9 cellular contexts compared by ENCODE assay signal in genomic region chr2:194104687-194105086, GRCh38.
A peak's percentile ranks its signal among the peaks of the same experiment; 100 is the strongest.
DNase-seq lines count a peak whose midpoint lies in the region; ATAC-seq and TF ChIP-seq lines count a peak whose summit lies in the region.
"Had no signal": no experiment of that assay in that cellular context is flagged by ENCODE, and none has a peak within 500 bp of the region (broad histone marks: within the 10 kb centered on the region; RNA-seq: fewer than 3 reads in every experiment).

No MANE protein-coding gene starts in this region.

- H3K4me1 Mint-ChIP-seq in mesothelial cell of epicardium: peaks cover 5% of the 10 kb centered on the region

- ATAC-seq in GM18907 (IDR thresholded peaks at IDR 0.05; ENCODE audit: unreplicated experiment) (peak; percentile 98), HG02678 (IDR thresholded peaks at IDR 0.05; ENCODE audit: unreplicated experiment) (peak; percentile 95)

- no peaks in the 10 kb centered on the region for H3K79me2 ChIP-seq in MM.1S (ENCODE audit: low read length)

- H3K27ac ChIP-seq in MM.1S (ENCODE audit: low read length): peak overlapping the region; percentile 28; the same call in 1 of the 2 replicates
- H3K27ac ChIP-seq: GM23248 had no signal

- DNase-seq in MM.1S (peak; percentile 72), mesothelial cell of epicardium (ENCODE audit: low spot score in 2 of 2, unreplicated experiment in 2 of 2) (no peak), DMS153 (lab: John Stamatoyannopoulos, UW) (no peak), mesenteric fat pad (ENCODE audit: low spot score) (no peak), NCI-H2196 treated with DMSO at 0.1 percent for 48 hours (lab: John Stamatoyannopoulos, UW; ENCODE audit: unreplicated experiment) (no peak)
- DNase-seq in stimulated activated CD4-positive, alpha-beta T cell treated with anti-CD3 and anti-CD28 coated beads, Interleukin-1b, Interleukin-23, amount 100 ng/mL, for 48 hours: no peak
- DNase-seq: GM23248 had no signal

- no peaks in the 10 kb centered on the region for H3K9me3 ChIP-seq in MM.1S (replicated peaks; ENCODE audit: insufficient read depth, low read length)

- H3K27ac Mint-ChIP-seq in mesothelial cell of epicardium: peak overlapping the region; percentile 33

- H3K9me2 ChIP-seq in MM.1S (replicated peaks; ENCODE audit: insufficient read depth, low read length): no peaks in the 10 kb centered on the region

- H3K9ac ChIP-seq in MM.1S (ENCODE audit: low read length): no peak overlapping the region
- H3K9ac ChIP-seq: GM23248 had no signal

- TF ChIP-seq CTCF in MM.1S (IDR thresholded peaks at IDR 0.05; ENCODE audit: low read length) (no peak), mesothelial cell of epicardium (IDR thresholded peaks at IDR 0.05; ENCODE audit: unreplicated experiment) (no peak)

- H3K4me1 ChIP-seq in MM.1S (ENCODE audit: low read length): peaks cover 17% of the 10 kb centered on the region

- H3K36me3 ChIP-seq in MM.1S (replicated peaks; ENCODE audit: insufficient read depth, low read length): no peaks in the 10 kb centered on the region

- peak overlapping the region; percentile 48 for H3K4me2 ChIP-seq in MM.1S (ENCODE audit: low read depth, low read length)

- no peaks in the 10 kb centered on the region for H3K9me3 Mint-ChIP-seq in mesothelial cell of epicardium

- 0 out of 2 replicates have a peak overlapping the region, but pooled peaks have one; percentile 2 for H3K4me3 ChIP-seq in MM.1S (ENCODE audit: low read length)
- H3K4me3 ChIP-seq: GM23248 had no signal

- no peaks in the 10 kb centered on the region for H3K27me3 Mint-ChIP-seq in mesothelial cell of epicardium (ENCODE audit: low read depth)

- H3K36me3 Mint-ChIP-seq in mesothelial cell of epicardium: no peaks in the 10 kb centered on the region

- peaks cover 18% of the 10 kb centered on the region for H3F3A ChIP-seq in MM.1S (ENCODE audit: insufficient read depth, low read length)

- H3K27me3 ChIP-seq in MM.1S (replicated peaks; ENCODE audit: insufficient read depth, low read length): no peaks in the 10 kb centered on the region

- H4K20me1 ChIP-seq in MM.1S (ENCODE audit: insufficient read depth, low read length): no peaks in the 10 kb centered on the region

- no peak overlapping the region for H3K4me3 Mint-ChIP-seq in mesothelial cell of epicardium

- H2AFZ ChIP-seq in MM.1S (ENCODE audit: low read length): no peak overlapping the region
- H2AFZ ChIP-seq: GM23248 had no signal
